In genomic region chr21:26583737-26584136, GRCh38 we compare ENCODE assay signal across 22 cellular contexts. TPM values are rescaled to one million over a fixed set of nuclear protein-coding genes. Genes with fewer than 3 reads are reported as not detected.
"Had no signal": no experiment of that assay in that cellular context is flagged by ENCODE, and none has a peak within 500 bp of the region (broad histone marks: within the 10 kb centered on the region; RNA-seq: fewer than 3 reads in every experiment).

No MANE protein-coding gene starts in this region.

- DNase-seq: activated B cell treated with CpG ODN at 0.5 μM for 24 hours; activated CD4-positive, alpha-beta T cell treated with anti-CD3 and anti-CD28 coated beads for 1 hour; activated CD4-positive, alpha-beta T cell treated with anti-CD3 and anti-CD28 coated beads, Interleukin-2, amount 10 ng/mL, durations not matched to agents 24 days and 14 days; activated CD4-positive, alpha-beta T cell treated with anti-CD3 and anti-CD28 coated beads, Interleukin-2, amount 50 U/mL, for 48 hours; activated CD8-positive, alpha-beta memory T cell treated with anti-CD3 and anti-CD28 coated beads for 24 hours; activated gamma-delta T cell; activated naive CD4-positive, alpha-beta T cell treated with anti-CD3 and anti-CD28 coated beads for 36 hours; activated T-cell treated with anti-CD3 and anti-CD28 coated beads, Interleukin-2, amount 50 U/mL, for 4 hours; amygdala; Kasumi-1; KBM-7; NCI-H1092; NCI-H1417; NCI-H1930; NCI-H2171 treated with DMSO at 0.1 percent for 48 hours; NCI-H226; NCI-H526; NCI-H774; SIG-M5; T-helper 17 cell; T-helper 9 cell had no signal

RNA-seq across cellular contexts. Expression of gene CYYR1, which starts 10.7 kb away (rescaled TPM):
- total RNA-seq: activated B cell treated with CpG ODN at 0.5 μM for 24 hours; activated CD4-positive, alpha-beta T cell treated with anti-CD3 and anti-CD28 coated beads, Interleukin-2, amount 10 ng/mL, durations not matched to agents 24 days and 14 days; activated naive CD4-positive, alpha-beta T cell treated with anti-CD3 and anti-CD28 coated beads for 36 hours; activated T-helper 17 cell treated with anti-CD3 and anti-CD28 coated beads, Interleukin-2, amount 50 U/mL, for 72 hours; T-helper 17 cell had no signal
